9 cellular contexts compared by ENCODE assay signal in the genomic region with DNA sequence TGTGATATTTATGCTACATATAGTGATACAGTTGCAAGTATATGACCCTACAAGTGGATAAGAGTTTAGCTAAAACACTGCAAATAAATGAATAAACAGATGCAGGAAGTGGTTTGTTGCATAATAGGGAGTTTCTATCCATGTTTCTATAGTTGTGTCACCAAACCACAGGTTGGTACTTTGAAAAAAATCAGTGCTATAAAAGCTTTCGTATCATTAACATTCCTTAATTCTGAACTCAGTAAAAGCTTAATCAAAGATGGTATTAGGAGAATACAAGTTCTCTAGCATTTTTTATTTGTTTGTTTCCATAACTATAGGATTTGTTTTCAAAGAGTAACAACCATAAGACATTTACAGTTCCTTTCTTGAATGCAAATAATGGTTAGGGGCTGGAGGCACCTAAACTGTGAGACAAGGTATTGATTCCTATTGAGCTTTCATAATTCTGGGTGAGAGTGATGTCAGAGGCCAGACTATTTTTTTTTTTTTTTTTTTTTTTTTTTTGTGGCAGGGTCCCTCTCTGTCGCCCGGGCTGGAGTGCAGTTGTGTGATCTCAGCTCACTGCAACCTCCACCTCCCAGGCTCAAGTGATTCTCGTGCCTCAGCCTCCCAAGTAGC. TPM values are rescaled to one million over a fixed set of nuclear protein-coding genes. Genes with fewer than 3 reads are reported as not detected.
DNase-seq lines count a peak whose midpoint lies in the region; ATAC-seq and TF ChIP-seq lines count a peak whose summit lies in the region.
"Had no signal": no experiment of that assay in that cellular context is flagged by ENCODE, and none has a peak within 500 bp of the region (broad histone marks: within the 10 kb centered on the region; RNA-seq: fewer than 3 reads in every experiment).

No MANE protein-coding gene starts in this region.

- TF ChIP-seq CTCF in lower lobe of right lung (IDR thresholded peaks at IDR 0.05) = no peak
- TF ChIP-seq CTCF in left ventricle myocardium inferior (IDR thresholded peaks at IDR 0.05; ENCODE audit: borderline replicate concordance) = no peak

- intact Hi-C loops in lower lobe of right lung (cut with DNase I) = no loop called here
- intact Hi-C loops in left ventricle myocardium inferior (cut with micrococcal nuclease) = no loop called here

- DNase-seq in activated T-cell treated with anti-CD3 and anti-CD28 coated beads, Interleukin-2, amount 50 U/mL, for 1 hour = peak; percentile 38
- DNase-seq in activated T-cell treated with anti-CD3 and anti-CD28 coated beads for 4 hours (no peak), RPMI7951 (ENCODE audit: low read depth) (peak; percentile 83), lower lobe of right lung (no peak), GM19240 (ENCODE audit: insufficient read length, low spot score) (no peak), left ventricle myocardium inferior (no peak), GDM1 (lab: John Stamatoyannopoulos, UW) (no peak)

- H3K9me3 ChIP-seq in lower lobe of right lung (no peaks in the 10 kb centered on the region), left ventricle myocardium inferior (replicated peaks) (no peaks in the 10 kb centered on the region)

- no peak overlapping the region for H3K4me3 ChIP-seq in lower lobe of right lung
- no peak overlapping the region for H3K4me3 ChIP-seq in left ventricle myocardium inferior
- H3K4me3 ChIP-seq: cardiac muscle cell had no signal

- H3K27me3 ChIP-seq in lower lobe of right lung (ENCODE audit: low read depth) (no peaks in the 10 kb centered on the region), left ventricle myocardium inferior (ENCODE audit: low read depth) (no peaks in the 10 kb centered on the region)
- H3K27me3 ChIP-seq: cardiac muscle cell had no signal

- H3K27ac ChIP-seq in lower lobe of right lung (peak overlapping the region; percentile 9), left ventricle myocardium inferior (replicated peaks) (no peak overlapping the region)
- H3K27ac ChIP-seq: cardiac muscle cell had no signal

- H3K36me3 ChIP-seq in lower lobe of right lung (no peaks in the 10 kb centered on the region), left ventricle myocardium inferior (no peaks in the 10 kb centered on the region)
- H3K36me3 ChIP-seq: cardiac muscle cell had no signal

- ATAC-seq in HG02970 (IDR thresholded peaks at IDR 0.05; ENCODE audit: low FRiP score, unreplicated experiment) (peak; percentile 58), lower lobe of right lung (peak in 1 of 2 donors; percentile 27)

- no peaks in the 10 kb centered on the region for H3K4me1 ChIP-seq in lower lobe of right lung
- H3K4me1 ChIP-seq in left ventricle myocardium inferior = no peaks in the 10 kb centered on the region

RNA-seq across cellular contexts. Expression of gene CPOX, which starts 29.6 kb away (rescaled TPM):
- total RNA-seq in RPMI7951 (2014; rRNA removed; shearing (Covaris generic)) = 61.5 and 63.3 TPM in 2 replicates
- 18.0 TPM for total RNA-seq in lower lobe of right lung
- 12.8 TPM for total RNA-seq in left ventricle myocardium inferior

RNA-seq across cellular contexts. Expression of gene GPR15, which starts 32.0 kb away (rescaled TPM):
- 0.20 and 0.36 TPM in 2 replicates for total RNA-seq in RPMI7951 (2014; rRNA removed; shearing (Covaris generic))
- 1.4 TPM for total RNA-seq in lower lobe of right lung
- total RNA-seq in left ventricle myocardium inferior = not detected
- total RNA-seq: cardiac muscle cell had no signal

RNA-seq across cellular contexts. Expression of gene CLDND1, which starts 41.1 kb away (rescaled TPM):
- total RNA-seq in RPMI7951 (2014; rRNA removed; shearing (Covaris generic)) = 153 and 181 TPM in 2 replicates
- 91.2 TPM for total RNA-seq in lower lobe of right lung
- total RNA-seq in left ventricle myocardium inferior = 69.9 TPM

Comparison
In these comparisons a context has a peak if more than half of its experiments do, and no peak if none do; other contexts are left out.
1. DNase-seq: peak in activated T-cell treated with anti-CD3 and anti-CD28 coated beads, Interleukin-2, amount 50 U/mL, for 1 hour (single experiment) and RPMI7951 (single experiment); none in activated T-cell treated with anti-CD3 and anti-CD28 coated beads for 4 hours (single experiment), lower lobe of right lung (single experiment), GM19240 (single experiment), left ventricle myocardium inferior (single experiment) and GDM1 (single experiment).